ENCODE assay signal across 1 cellular context in the genomic region with DNA sequence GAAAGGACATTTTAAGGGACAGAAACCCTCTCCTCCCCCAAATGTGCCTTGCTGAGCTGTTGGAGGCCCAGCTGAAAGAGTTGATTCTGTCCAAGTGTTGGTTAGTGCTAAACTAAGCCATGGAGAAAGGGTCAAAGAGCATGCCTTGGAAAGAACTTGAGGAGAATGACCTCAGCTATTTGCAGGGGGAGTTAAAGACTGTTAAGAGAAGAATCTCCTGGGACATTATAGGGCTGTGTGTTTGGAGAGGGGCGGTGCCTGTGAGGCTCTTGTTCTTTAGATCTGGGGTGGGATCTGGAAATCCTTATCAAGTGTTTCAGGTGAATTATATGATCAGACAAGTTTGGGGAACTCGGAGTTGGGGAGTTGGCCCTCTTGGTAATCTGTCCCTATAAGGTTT.
TF ChIP-seq lines count a peak whose summit lies in the region.

No MANE protein-coding gene starts in this region.

TF ChIP-seq in WTC11, 78 proteins besides CTCF, POLR2A, EP300 and RAD21 (continued from another document):
- TF ChIP-seq, protein P1, sequence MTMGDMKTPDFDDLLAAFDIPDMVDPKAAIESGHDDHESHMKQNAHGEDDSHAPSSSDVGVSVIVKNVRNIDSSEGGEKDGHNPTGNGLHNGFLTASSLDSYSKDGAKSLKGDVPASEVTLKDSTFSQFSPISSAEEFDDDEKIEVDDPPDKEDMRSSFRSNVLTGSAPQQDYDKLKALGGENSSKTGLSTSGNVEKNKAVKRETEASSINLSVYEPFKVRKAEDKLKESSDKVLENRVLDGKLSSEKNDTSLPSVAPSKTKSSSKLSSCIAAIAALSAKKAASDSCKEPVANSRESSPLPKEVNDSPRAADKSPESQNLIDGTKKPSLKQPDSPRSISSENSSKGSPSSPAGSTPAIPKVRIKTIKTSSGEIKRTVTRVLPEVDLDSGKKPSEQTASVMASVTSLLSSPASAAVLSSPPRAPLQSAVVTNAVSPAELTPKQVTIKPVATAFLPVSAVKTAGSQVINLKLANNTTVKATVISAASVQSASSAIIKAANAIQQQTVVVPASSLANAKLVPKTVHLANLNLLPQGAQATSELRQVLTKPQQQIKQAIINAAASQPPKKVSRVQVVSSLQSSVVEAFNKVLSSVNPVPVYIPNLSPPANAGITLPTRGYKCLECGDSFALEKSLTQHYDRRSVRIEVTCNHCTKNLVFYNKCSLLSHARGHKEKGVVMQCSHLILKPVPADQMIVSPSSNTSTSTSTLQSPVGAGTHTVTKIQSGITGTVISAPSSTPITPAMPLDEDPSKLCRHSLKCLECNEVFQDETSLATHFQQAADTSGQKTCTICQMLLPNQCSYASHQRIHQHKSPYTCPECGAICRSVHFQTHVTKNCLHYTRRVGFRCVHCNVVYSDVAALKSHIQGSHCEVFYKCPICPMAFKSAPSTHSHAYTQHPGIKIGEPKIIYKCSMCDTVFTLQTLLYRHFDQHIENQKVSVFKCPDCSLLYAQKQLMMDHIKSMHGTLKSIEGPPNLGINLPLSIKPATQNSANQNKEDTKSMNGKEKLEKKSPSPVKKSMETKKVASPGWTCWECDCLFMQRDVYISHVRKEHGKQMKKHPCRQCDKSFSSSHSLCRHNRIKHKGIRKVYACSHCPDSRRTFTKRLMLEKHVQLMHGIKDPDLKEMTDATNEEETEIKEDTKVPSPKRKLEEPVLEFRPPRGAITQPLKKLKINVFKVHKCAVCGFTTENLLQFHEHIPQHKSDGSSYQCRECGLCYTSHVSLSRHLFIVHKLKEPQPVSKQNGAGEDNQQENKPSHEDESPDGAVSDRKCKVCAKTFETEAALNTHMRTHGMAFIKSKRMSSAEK (CRISPR knock-in tag; IDR thresholded peaks at IDR 0.05; ENCODE audit: borderline replicate concordance): no peak
